Comparison of ENCODE assay signal across 8 cellular contexts in the genomic region with DNA sequence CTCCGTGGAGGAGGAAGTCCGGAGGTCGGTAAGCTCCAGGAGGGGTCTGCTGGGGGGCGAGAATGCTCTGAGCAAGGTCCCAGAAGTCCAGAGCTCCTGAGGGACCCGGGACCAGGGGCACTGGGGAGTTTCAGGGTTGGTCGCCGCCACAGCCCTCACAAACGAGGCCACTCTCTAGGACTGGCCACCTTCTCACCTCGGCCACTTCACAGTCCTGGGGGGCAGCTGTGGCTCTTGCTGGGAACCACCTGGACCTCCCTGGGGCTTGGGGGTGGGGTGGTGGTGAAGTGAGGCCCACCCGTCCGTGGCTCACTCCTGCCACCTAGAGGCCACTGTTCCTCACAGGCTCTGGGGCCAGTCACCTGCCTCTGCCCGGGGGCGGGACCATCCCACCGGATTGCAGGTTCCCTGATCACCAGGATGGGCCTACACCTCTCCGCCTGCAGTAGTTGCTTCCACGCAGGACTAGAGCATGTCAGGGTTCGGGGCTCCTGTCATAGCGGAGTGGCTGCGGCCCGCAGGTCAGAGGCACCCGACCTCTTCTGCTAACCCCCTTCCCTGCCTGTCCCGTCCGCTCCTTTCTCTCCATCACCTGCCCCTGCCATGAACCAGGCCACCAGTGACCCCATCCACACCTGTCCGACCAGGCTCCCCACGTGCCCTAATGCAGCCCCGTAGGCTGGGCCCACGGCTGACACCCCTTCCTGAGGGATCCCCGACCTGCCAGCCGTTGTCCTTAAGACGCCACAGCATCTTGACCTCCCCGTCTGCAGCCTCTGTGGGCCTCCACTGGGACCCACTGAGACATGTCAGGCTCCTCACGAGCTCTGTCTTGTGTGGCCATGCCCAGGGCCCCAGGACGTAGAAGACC. TPM values are rescaled to one million over a fixed set of nuclear protein-coding genes. Genes with fewer than 3 reads are reported as not detected.
DNase-seq lines count a peak whose midpoint lies in the region; ATAC-seq and TF ChIP-seq lines count a peak whose summit lies in the region.

No MANE protein-coding gene starts in this region.

- H3K27me3 ChIP-seq in BLaER1 (peaks cover 16% of the 10 kb centered on the region), GM23338 (ENCODE audit: insufficient read depth) (no peaks in the 10 kb centered on the region), mesendoderm (ENCODE audit: insufficient read depth, low read length, poor library complexity) (no peaks in the 10 kb centered on the region)

- H3K18ac ChIP-seq in mesendoderm (ENCODE audit: low read length), result no peak overlapping the region

- H3K27me3 Mint-ChIP-seq in GM23338 (ENCODE audit: insufficient read depth, low read depth, poor library complexity), result peaks cover 16% of the 10 kb centered on the region
- H3K27me3 Mint-ChIP-seq in dendritic cell treated with granulocyte-macrophage colony-stimulating factor and Interleukin-4, amounts not matched to agents 40 ng/mL and 50 ng/mL, for 4 days, result peaks cover 63% of the 10 kb centered on the region

- peaks cover 69% of the 10 kb centered on the region for H3K4me1 ChIP-seq in BLaER1
- peaks cover 12% of the 10 kb centered on the region; the same call in 1 of the 2 replicates for H3K4me1 ChIP-seq in GM23338 (ENCODE audit: insufficient read depth)
- peaks cover 11% of the 10 kb centered on the region for H3K4me1 ChIP-seq in mesendoderm (ENCODE audit: control insufficient read depth, low read depth, low read length)

- H3K4ac ChIP-seq in mesendoderm (ENCODE audit: low read depth, low read length), result no peak overlapping the region

- peaks cover 6% of the 10 kb centered on the region; the same call in 1 of the 2 replicates for H3F3A ChIP-seq in GM23338 (replicated peaks; ENCODE audit: low read depth)

- no CpG with 5 or more reads among the region's 33 CpGs for WGBS in mesendoderm (ENCODE audit: extremely low coverage, insufficient coverage, low lambda C conversion rate)

- no peak overlapping the region for H2AK5ac ChIP-seq in mesendoderm (ENCODE audit: low read length)

- no peaks in the 10 kb centered on the region for H3K79me1 ChIP-seq in mesendoderm (ENCODE audit: low read length)

- H4K20me1 ChIP-seq in BLaER1 (no peaks in the 10 kb centered on the region), GM23338 (replicated peaks; ENCODE audit: insufficient read depth) (no peaks in the 10 kb centered on the region)

- intact Hi-C loops in dendritic cell treated with granulocyte-macrophage colony-stimulating factor and Interleukin-4, amounts not matched to agents 40 ng/mL and 50 ng/mL, for 4 days (cut with micrococcal nuclease), result no loop called here

- no peak overlapping the region for H4K5ac ChIP-seq in mesendoderm (ENCODE audit: low read length)

- H3K79me2 ChIP-seq in GM23338 (replicated peaks; ENCODE audit: insufficient read depth), result no peaks in the 10 kb centered on the region
- H3K79me2 ChIP-seq in mesendoderm (ENCODE audit: control insufficient read depth, insufficient read depth, low read length), result no peaks in the 10 kb centered on the region

- H3K27ac Mint-ChIP-seq in GM23338, result no peak overlapping the region
- H3K27ac Mint-ChIP-seq in dendritic cell treated with granulocyte-macrophage colony-stimulating factor and Interleukin-4, amounts not matched to agents 40 ng/mL and 50 ng/mL, for 4 days, result peak overlapping the region; percentile 28

- no peaks in the 10 kb centered on the region for H3K9me3 ChIP-seq in BLaER1

- H2BK15ac ChIP-seq in mesendoderm (replicated peaks; ENCODE audit: low read depth), result no peak overlapping the region

- ATAC-seq in GM23338 (peak; percentile 78), HG02884 (IDR thresholded peaks at IDR 0.05; ENCODE audit: unreplicated experiment) (no peak)

- H3K9ac ChIP-seq in BLaER1, result peak overlapping the region; percentile 6; the same call in 1 of the 2 replicates
- no peak overlapping the region for H3K9ac ChIP-seq in mesendoderm (ENCODE audit: low read length)

- H2BK120ac ChIP-seq in mesendoderm (ENCODE audit: low read depth, low read length), result no peak overlapping the region

- peak; percentile 80 to 96 for TF ChIP-seq CTCF in GM23338 (conservative IDR thresholded peaks at IDR 0.05; ENCODE audit: low read depth in 2 of 2)

- no peak overlapping the region for H3K4me3 Mint-ChIP-seq in GM23338
- H3K4me3 Mint-ChIP-seq in dendritic cell treated with granulocyte-macrophage colony-stimulating factor and Interleukin-4, amounts not matched to agents 40 ng/mL and 50 ng/mL, for 4 days, result no peak overlapping the region

- H3K4me3 ChIP-seq in BLaER1 (no peak overlapping the region), GM23338 (peak overlapping the region; percentile 35; the same call in 1 of the 2 replicates), mesendoderm (ENCODE audit: low read length) (no peak overlapping the region)

- H3K4me2 ChIP-seq in BLaER1, result peak overlapping the region; percentile 89
- peak overlapping the region; percentile 70 for H3K4me2 ChIP-seq in GM23338
- no peak overlapping the region for H3K4me2 ChIP-seq in mesendoderm (ENCODE audit: low read length)

- H3K4me1 Mint-ChIP-seq in GM23338, result peaks cover 39% of the 10 kb centered on the region
- peaks cover 40% of the 10 kb centered on the region for H3K4me1 Mint-ChIP-seq in dendritic cell treated with granulocyte-macrophage colony-stimulating factor and Interleukin-4, amounts not matched to agents 40 ng/mL and 50 ng/mL, for 4 days (ENCODE audit: low read depth)

- peak overlapping the region; percentile 60 for H3K27ac ChIP-seq in BLaER1
- no peak overlapping the region for H3K27ac ChIP-seq in GM23338 (ENCODE audit: low read depth)
- H3K27ac ChIP-seq in mesendoderm (ENCODE audit: low read depth, low read length), result no peak overlapping the region

- no peak overlapping the region for H4K8ac ChIP-seq in mesendoderm (ENCODE audit: low read depth, low read length)

- H3K9me2 ChIP-seq in GM23338 (ENCODE audit: insufficient read depth), result no peaks in the 10 kb centered on the region

- H2BK5ac ChIP-seq in mesendoderm (ENCODE audit: low read length), result no peak overlapping the region

- H3K36me3 Mint-ChIP-seq in GM23338 (ENCODE audit: low read depth), result no peaks in the 10 kb centered on the region
- H3K36me3 Mint-ChIP-seq in dendritic cell treated with granulocyte-macrophage colony-stimulating factor and Interleukin-4, amounts not matched to agents 40 ng/mL and 50 ng/mL, for 4 days (ENCODE audit: low read depth), result peaks cover 2% of the 10 kb centered on the region

- no peak overlapping the region for H3K56ac ChIP-seq in mesendoderm (ENCODE audit: low read length)

- DNase-seq in GM23338 (ENCODE audit: low spot score) (peak; percentile 92), NCI-H460 (ENCODE audit: extremely low read depth, low read depth) (peak; percentile 65), mesendoderm (peak; percentile 84)
- peak; percentile 81 for DNase-seq in activated CD4-positive, alpha-beta T cell treated with anti-CD3 and anti-CD28 coated beads, Interleukin-2, amount 50 U/mL, for 1 hour
- peak; percentile 78 for DNase-seq in stimulated activated CD8-positive, alpha-beta memory T cell treated with anti-CD3 and anti-CD28 coated beads, Interleukin-4, amount 100 ng/mL, for 24 hours (ENCODE audit: low read depth)

- H3K23ac ChIP-seq in mesendoderm (ENCODE audit: low read length), result no peak overlapping the region

- H3K36me3 ChIP-seq in BLaER1 (no peaks in the 10 kb centered on the region), GM23338 (ENCODE audit: insufficient read depth) (no peaks in the 10 kb centered on the region), mesendoderm (ENCODE audit: control insufficient read depth, insufficient read depth, low read length) (no peaks in the 10 kb centered on the region)

- H3K9me3 Mint-ChIP-seq in GM23338, result no peaks in the 10 kb centered on the region
- no peaks in the 10 kb centered on the region for H3K9me3 Mint-ChIP-seq in dendritic cell treated with granulocyte-macrophage colony-stimulating factor and Interleukin-4, amounts not matched to agents 40 ng/mL and 50 ng/mL, for 4 days

- peak overlapping the region; percentile 90 for H2AFZ ChIP-seq in GM23338

RNA-seq across cellular contexts. Expression of gene TCEA2, which starts 5.1 kb away (rescaled TPM):
- 15.0 and 21.0 TPM in 2 replicates for total RNA-seq in GM23338 (2014; rRNA removed; shearing (Covaris generic))
- polyA plus RNA-seq in GM23338 (2016; fragmentation: Nextera tagmentation; extraction: Ambion mirVana), result 54.4 and 58.9 TPM in 2 replicates
- 25.2 and 31.0 TPM in 2 replicates for total RNA-seq in NCI-H460 (2014; rRNA removed; shearing (Covaris generic))
- 69.9 and 81.4 TPM in 2 replicates for polyA plus RNA-seq in NCI-H460 (2014; cell fraction: nucleus; rRNA removed)
- 29.9 TPM for polyA plus RNA-seq in mesendoderm (2013, experiment 1 of 2)
- polyA plus RNA-seq in mesendoderm (2013, experiment 2 of 2), result 30.7 TPM

RNA-seq across cellular contexts. Expression of gene SOX18, which starts 8.4 kb away (rescaled TPM):
- 0.21 TPM in 1 of 2 replicates, not detected in the other for total RNA-seq in GM23338 (2014; rRNA removed; shearing (Covaris generic))
- not detected in 2 replicates for polyA plus RNA-seq in GM23338 (2016; fragmentation: Nextera tagmentation; extraction: Ambion mirVana)
- total RNA-seq in NCI-H460 (2014; rRNA removed; shearing (Covaris generic)), result 0.77 and 1.7 TPM in 2 replicates
- polyA plus RNA-seq in NCI-H460 (2014; cell fraction: nucleus; rRNA removed), result 5.6 TPM in 1 of 2 replicates, not detected in the other
- polyA plus RNA-seq in mesendoderm (2013, experiment 1 of 2), result 2.0 TPM
- 2.1 TPM for polyA plus RNA-seq in mesendoderm (2013, experiment 2 of 2)

RNA-seq across cellular contexts. Expression of gene RGS19, which starts 21.5 kb away (rescaled TPM):
- total RNA-seq in GM23338 (2014; rRNA removed; shearing (Covaris generic)), result 15.0 and 19.7 TPM in 2 replicates
- polyA plus RNA-seq in GM23338 (2016; fragmentation: Nextera tagmentation; extraction: Ambion mirVana), result 12.5 and 13.1 TPM in 2 replicates
- total RNA-seq in NCI-H460 (2014; rRNA removed; shearing (Covaris generic)), result 12.6 and 15.0 TPM in 2 replicates
- 17.4 and 25.2 TPM in 2 replicates for polyA plus RNA-seq in NCI-H460 (2014; cell fraction: nucleus; rRNA removed)
- polyA plus RNA-seq in mesendoderm (2013, experiment 1 of 2), result 11.2 TPM
- polyA plus RNA-seq in mesendoderm (2013, experiment 2 of 2), result 10.0 TPM

RNA-seq across cellular contexts. Expression of gene C20orf204, which starts 21.9 kb away (rescaled TPM):
- 0.73 and 0.85 TPM in 2 replicates for total RNA-seq in GM23338 (2014; rRNA removed; shearing (Covaris generic))
- 0.68 and 0.82 TPM in 2 replicates for polyA plus RNA-seq in GM23338 (2016; fragmentation: Nextera tagmentation; extraction: Ambion mirVana)
- 0.75 and 0.87 TPM in 2 replicates for total RNA-seq in NCI-H460 (2014; rRNA removed; shearing (Covaris generic))
- 4.9 and 9.1 TPM in 2 replicates for polyA plus RNA-seq in NCI-H460 (2014; cell fraction: nucleus; rRNA removed)
- 0.27 TPM for polyA plus RNA-seq in mesendoderm (2013, experiment 1 of 2)
- 0.18 TPM for polyA plus RNA-seq in mesendoderm (2013, experiment 2 of 2)

RNA-seq across cellular contexts. Expression of gene OPRL1, which starts 22.0 kb away (rescaled TPM):
- total RNA-seq in GM23338 (2014; rRNA removed; shearing (Covaris generic)), result 0.74 and 1.1 TPM in 2 replicates
- 0.24 and 0.27 TPM in 2 replicates for polyA plus RNA-seq in GM23338 (2016; fragmentation: Nextera tagmentation; extraction: Ambion mirVana)
- total RNA-seq in NCI-H460 (2014; rRNA removed; shearing (Covaris generic)), result 0.17 and 0.32 TPM in 2 replicates
- 0.13 and 0.22 TPM in 2 replicates for polyA plus RNA-seq in NCI-H460 (2014; cell fraction: nucleus; rRNA removed)
- polyA plus RNA-seq in mesendoderm (2013, experiment 1 of 2), result 0.07 TPM
- polyA plus RNA-seq in mesendoderm (2013, experiment 2 of 2), result 0.10 TPM
